In the genomic region with DNA sequence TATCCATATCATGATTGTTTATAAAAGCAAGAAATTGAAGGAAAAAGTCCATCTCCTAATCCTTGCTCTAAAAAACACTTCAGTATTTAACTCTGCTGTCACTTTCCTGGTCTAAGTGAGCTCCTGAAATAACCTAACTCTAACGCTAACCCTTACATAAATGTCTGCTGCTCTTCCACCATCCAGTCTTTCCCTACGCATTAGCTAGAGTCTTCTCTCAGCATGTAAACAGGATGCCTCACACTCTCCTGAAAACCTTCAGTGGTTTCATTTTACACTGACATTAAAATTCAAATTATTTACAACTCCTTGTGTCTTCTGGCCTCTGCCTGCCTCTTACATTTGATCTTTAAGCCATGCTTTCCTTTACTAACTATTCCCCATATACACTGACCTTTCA, we compare ENCODE assay signal across 1 cellular context.
TF ChIP-seq lines count a peak whose summit lies in the region.

No MANE protein-coding gene starts in this region.

TF ChIP-seq in H1, 55 proteins besides CTCF, POLR2A, EP300 and RAD21:
- no peak for TF ChIP-seq CBX8 (IDR thresholded peaks at IDR 0.05; ENCODE audit: borderline replicate concordance, low read depth, low read length)
